ENCODE assay signal across 20 cellular contexts in genomic region chr16:89695086-89695874, GRCh38. TPM values are rescaled to one million over a fixed set of nuclear protein-coding genes. Genes with fewer than 3 reads are reported as not detected.
DNase-seq lines count a peak whose midpoint lies in the region; ATAC-seq and TF ChIP-seq lines count a peak whose summit lies in the region.
"Had no signal": no experiment of that assay in that cellular context is flagged by ENCODE, and none has a peak within 500 bp of the region (broad histone marks: within the 10 kb centered on the region; RNA-seq: fewer than 3 reads in every experiment).

No MANE protein-coding gene starts in this region.

- peaks cover 11% of the 10 kb centered on the region for H3K36me3 ChIP-seq in Caco-2 (ENCODE audit: control insufficient read depth, insufficient read depth, low read length)
- peaks cover 44% of the 10 kb centered on the region for H3K36me3 ChIP-seq in effector memory CD4-positive, alpha-beta T cell (ENCODE audit: control insufficient read depth, insufficient read depth, low read length)

- intact Hi-C loops in Caco-2 (cut with micrococcal nuclease; ENCODE audit: unreplicated experiment), result no loop called here

- ATAC-seq in effector memory CD8-positive, alpha-beta T cell (replicated peaks), result no peak
- ATAC-seq: activated CD4-positive, CD25-positive, alpha-beta regulatory T cell treated with anti-CD3 and anti-CD28 coated beads, Interleukin-2, amount 50 U/mL, for 24 hours; activated CD8-positive, alpha-beta memory T cell treated with anti-CD3 and anti-CD28 coated beads, Interleukin-2, amount 10 ng/mL, durations not matched to agents 7 days and 5 days had no signal

- POLR2A ChIA-PET in Caco-2 (lab: Charles Lee), result no interaction called here
- POLR2A ChIA-PET in activated CD4-positive, alpha-beta memory T cell treated with anti-CD3 and anti-CD28 coated beads, Interleukin-2, amount 10 ng/mL, durations not matched to agents 7 days and 5 days (lab: Charles Lee), result interaction anchor here (1.1 to 7.3 kb wide), 3 partner anchors 9 to 178 kb away, joined by 4 to 36 read pairs (median 5); partner anchors contain the start of genes CDK10 and TCF25

- no peak overlapping the region for H3K4me3 Mint-ChIP-seq in Caco-2 (ENCODE audit: unreplicated experiment)
- H3K4me3 Mint-ChIP-seq in IgD-negative memory B cell, result peak overlapping the region in 2 of 4 donors; percentile 17 to 29
- peak overlapping the region in 1 of 2 donors; percentile 8 for H3K4me3 Mint-ChIP-seq in effector memory CD8-positive, alpha-beta T cell
- H3K4me3 Mint-ChIP-seq in nephron progenitor cell, result no peak overlapping the region
- H3K4me3 Mint-ChIP-seq in activated CD4-positive, alpha-beta memory T cell treated with anti-CD3 and anti-CD28 coated beads, Interleukin-2, amount 10 ng/mL, durations not matched to agents 7 days and 5 days, result no peak overlapping the region
- H3K4me3 Mint-ChIP-seq: activated CD8-positive, alpha-beta memory T cell treated with anti-CD3 and anti-CD28 coated beads, Interleukin-2, amount 10 ng/mL, durations not matched to agents 7 days and 5 days; HFFc6 had no signal

- peaks cover 92% of the 10 kb centered on the region for H3K36me3 Mint-ChIP-seq in Caco-2 (ENCODE audit: insufficient read depth, unreplicated experiment)
- H3K36me3 Mint-ChIP-seq in IgD-negative memory B cell, result no peaks in the 10 kb centered on the region
- peaks cover 75% of the 10 kb centered on the region for H3K36me3 Mint-ChIP-seq in effector memory CD8-positive, alpha-beta T cell (ENCODE audit: insufficient read depth)
- H3K36me3 Mint-ChIP-seq in nephron progenitor cell (ENCODE audit: low read depth), result peaks cover 22% of the 10 kb centered on the region
- peaks cover 6% of the 10 kb centered on the region for H3K36me3 Mint-ChIP-seq in activated CD4-positive, alpha-beta memory T cell treated with anti-CD3 and anti-CD28 coated beads, Interleukin-2, amount 10 ng/mL, durations not matched to agents 7 days and 5 days (ENCODE audit: low read depth)

- no peak for TF ChIP-seq CTCF in Caco-2 (IDR thresholded peaks at IDR 0.05; ENCODE audit: insufficient read depth in 1 of 2, low read depth in 1 of 2, low read length in 1 of 2, severe bottlenecking in 1 of 2, unreplicated experiment in 1 of 2)
- TF ChIP-seq CTCF in nephron progenitor cell (IDR thresholded peaks at IDR 0.05), result no peak

- peak overlapping the region; percentile 73 for H3K27ac Mint-ChIP-seq in Caco-2 (ENCODE audit: unreplicated experiment)
- H3K27ac Mint-ChIP-seq in IgD-negative memory B cell, result peak overlapping the region in 2 of 3 donors; percentile 18 to 39
- H3K27ac Mint-ChIP-seq in effector memory CD8-positive, alpha-beta T cell, result peak overlapping the region; percentile 44 to 79
- H3K27ac Mint-ChIP-seq in nephron progenitor cell, result peak overlapping the region; percentile 66
- no peak overlapping the region for H3K27ac Mint-ChIP-seq in activated CD4-positive, alpha-beta memory T cell treated with anti-CD3 and anti-CD28 coated beads, Interleukin-2, amount 10 ng/mL, durations not matched to agents 7 days and 5 days
- H3K27ac Mint-ChIP-seq: activated CD8-positive, alpha-beta memory T cell treated with anti-CD3 and anti-CD28 coated beads, Interleukin-2, amount 10 ng/mL, durations not matched to agents 7 days and 5 days; HFFc6; progenitor cell of endocrine pancreas had no signal

- H3K9me3 Mint-ChIP-seq in Caco-2 (ENCODE audit: unreplicated experiment) (no peaks in the 10 kb centered on the region), IgD-negative memory B cell (no peaks in the 10 kb centered on the region), nephron progenitor cell (no peaks in the 10 kb centered on the region)
- no peaks in the 10 kb centered on the region for H3K9me3 Mint-ChIP-seq in effector memory CD8-positive, alpha-beta T cell
- H3K9me3 Mint-ChIP-seq in activated CD4-positive, alpha-beta memory T cell treated with anti-CD3 and anti-CD28 coated beads, Interleukin-2, amount 10 ng/mL, durations not matched to agents 7 days and 5 days, result no peaks in the 10 kb centered on the region
- H3K9me3 Mint-ChIP-seq: HFFc6 had no signal

- no peaks in the 10 kb centered on the region for H3K27me3 Mint-ChIP-seq in Caco-2 (ENCODE audit: insufficient read depth, unreplicated experiment)
- H3K27me3 Mint-ChIP-seq in IgD-negative memory B cell, result no peaks in the 10 kb centered on the region
- no peaks in the 10 kb centered on the region for H3K27me3 Mint-ChIP-seq in effector memory CD8-positive, alpha-beta T cell
- peaks cover under 1% of the 10 kb centered on the region for H3K27me3 Mint-ChIP-seq in nephron progenitor cell (ENCODE audit: low read depth, poor library complexity)
- no peaks in the 10 kb centered on the region for H3K27me3 Mint-ChIP-seq in activated CD4-positive, alpha-beta memory T cell treated with anti-CD3 and anti-CD28 coated beads, Interleukin-2, amount 10 ng/mL, durations not matched to agents 7 days and 5 days
- H3K27me3 Mint-ChIP-seq: activated CD8-positive, alpha-beta memory T cell treated with anti-CD3 and anti-CD28 coated beads, Interleukin-2, amount 10 ng/mL, durations not matched to agents 7 days and 5 days; progenitor cell of endocrine pancreas had no signal

- peaks cover 7% of the 10 kb centered on the region for H3K4me1 Mint-ChIP-seq in Caco-2 (ENCODE audit: low read depth, unreplicated experiment)
- H3K4me1 Mint-ChIP-seq in IgD-negative memory B cell, result peaks cover 8 to 11% (median 10%) of the 10 kb centered on the region in 3 donors
- peaks cover 5 to 29% of the 10 kb centered on the region in 2 donors for H3K4me1 Mint-ChIP-seq in effector memory CD8-positive, alpha-beta T cell (ENCODE audit: low read depth in 2 of 2)
- peaks cover 34% of the 10 kb centered on the region for H3K4me1 Mint-ChIP-seq in nephron progenitor cell
- peaks cover 27% of the 10 kb centered on the region for H3K4me1 Mint-ChIP-seq in activated CD4-positive, alpha-beta memory T cell treated with anti-CD3 and anti-CD28 coated beads, Interleukin-2, amount 10 ng/mL, durations not matched to agents 7 days and 5 days

- peaks cover 4% of the 10 kb centered on the region; the same call in 1 of the 2 replicates for H3K4me1 ChIP-seq in Caco-2
- peaks cover 17% of the 10 kb centered on the region for H3K4me1 ChIP-seq in effector memory CD4-positive, alpha-beta T cell (ENCODE audit: control insufficient read depth, insufficient read depth, low read length, poor library complexity, severe bottlenecking)

- no TSS peak for BruUV-seq in Caco-2 (replicated peaks; lab: Mats Ljungman, UMichigan)

- H3K27ac ChIP-seq in effector memory CD4-positive, alpha-beta T cell (ENCODE audit: insufficient read depth, low read length, poor library complexity, severe bottlenecking), result no peak overlapping the region
- H3K27ac ChIP-seq: skin epidermis had no signal

- H3K9me3 ChIP-seq in Caco-2, result no peaks in the 10 kb centered on the region
- H3K9me3 ChIP-seq in effector memory CD4-positive, alpha-beta T cell (ENCODE audit: control insufficient read depth, low read length), result no peaks in the 10 kb centered on the region
- H3K9me3 ChIP-seq: BE2C, MG63 had no signal

- CTCF ChIA-PET in Caco-2 (lab: Charles Lee), result no interaction called here
- CTCF ChIA-PET in activated CD4-positive, alpha-beta memory T cell treated with anti-CD3 and anti-CD28 coated beads, Interleukin-2, amount 10 ng/mL, durations not matched to agents 7 days and 5 days (lab: Charles Lee), result interaction anchor here (2.1 kb wide), 1 partner anchor 8 kb away, joined by 5 read pairs; the partner anchor contains the start of gene CDK10

- no peak overlapping the region for H3K4me3 ChIP-seq in Caco-2 (ENCODE audit: low read depth, low read length)
- H3K4me3 ChIP-seq in effector memory CD4-positive, alpha-beta T cell (ENCODE audit: insufficient read depth, low read depth, low read length, poor library complexity, severe bottlenecking), result no peak overlapping the region
- H3K4me3 ChIP-seq: MG63, skin epidermis had no signal

- peak in 1 of 2 experiments; percentile 44 for DNase-seq in Caco-2
- DNase-seq in effector memory CD8-positive, alpha-beta T cell, result no peak
- no peak for DNase-seq in nephron progenitor cell
- DNase-seq in nucleus accumbens (lab: John Stamatoyannopoulos, UW), result no peak
- no peak for DNase-seq in NCI-H1930 (lab: John Stamatoyannopoulos, UW)
- no peak for DNase-seq in activated CD4-positive, alpha-beta memory T cell treated with anti-CD3 and anti-CD28 coated beads, Interleukin-2, amount 10 ng/mL, durations not matched to agents 7 days and 5 days
- no peak for DNase-seq in effector memory CD4-positive, alpha-beta T cell
- DNase-seq: activated CD8-positive, alpha-beta memory T cell treated with anti-CD3 and anti-CD28 coated beads, Interleukin-2, amount 10 ng/mL, durations not matched to agents 7 days and 5 days; activated gamma-delta T cell; BE2C; HFFc6; MG63; NCI-H187; NCI-H446 treated with DMSO at 0.1 percent for 48 hours; stimulated activated CD4-positive, alpha-beta T cell treated with anti-CD3 and anti-CD28 coated beads, Interleukin-4, amount 100 ng/mL, for 4 hours; stimulated activated CD8-positive, alpha-beta memory T cell treated with anti-CD3 and anti-CD28 coated beads, Interleukin-4, amount 100 ng/mL, for 48 hours had no signal

- H3K27me3 ChIP-seq in Caco-2 (replicated peaks; ENCODE audit: control insufficient read depth, insufficient read depth, low read length), result no peaks in the 10 kb centered on the region
- no peaks in the 10 kb centered on the region for H3K27me3 ChIP-seq in effector memory CD4-positive, alpha-beta T cell (replicated peaks; ENCODE audit: control insufficient read depth, insufficient read depth, low read length, poor library complexity, severe bottlenecking)
- H3K27me3 ChIP-seq: BE2C, MG63 had no signal

RNA-seq across cellular contexts. Expression of gene SPATA2L, which starts 6.2 kb away (rescaled TPM):
- 16.4 and 18.5 TPM in 2 replicates for total RNA-seq in Caco-2 (2022)
- polyA plus RNA-seq in IgD-negative memory B cell, result 12.7 TPM
- 10 to 100 TPM in 1 of 2 experiments, 1 to 10 TPM in 1; 9.4 to 10.0 TPM for total RNA-seq in activated CD4-positive, alpha-beta memory T cell treated with anti-CD3 and anti-CD28 coated beads, Interleukin-2, amount 10 ng/mL, durations not matched to agents 7 days and 5 days

RNA-seq across cellular contexts. Expression of gene CDK10, which starts 8.8 kb away (rescaled TPM):
- 135 and 140 TPM in 2 replicates for total RNA-seq in Caco-2 (2022)
- polyA plus RNA-seq in IgD-negative memory B cell, result 24.0 TPM
- total RNA-seq in activated CD4-positive, alpha-beta memory T cell treated with anti-CD3 and anti-CD28 coated beads, Interleukin-2, amount 10 ng/mL, durations not matched to agents 7 days and 5 days, result 10 to 100 TPM; 73.2 to 74.0 TPM

RNA-seq across cellular contexts. Expression of gene VPS9D1, which starts 25.4 kb away (rescaled TPM):
- total RNA-seq in Caco-2 (2022), result 6.1 and 6.3 TPM in 2 replicates
- polyA plus RNA-seq in IgD-negative memory B cell, result 1.6 TPM
- total RNA-seq in activated CD4-positive, alpha-beta memory T cell treated with anti-CD3 and anti-CD28 coated beads, Interleukin-2, amount 10 ng/mL, durations not matched to agents 7 days and 5 days, result 1 to 10 TPM; 7.0 to 7.8 TPM

RNA-seq across cellular contexts. Expression of gene ZNF276, which starts 26.1 kb away (rescaled TPM):
- total RNA-seq in Caco-2 (2022), result 28.1 and 35.4 TPM in 2 replicates
- 24.6 TPM for polyA plus RNA-seq in IgD-negative memory B cell
- total RNA-seq in activated CD4-positive, alpha-beta memory T cell treated with anti-CD3 and anti-CD28 coated beads, Interleukin-2, amount 10 ng/mL, durations not matched to agents 7 days and 5 days, result 10 to 100 TPM; 50.4 to 56.5 TPM

RNA-seq across cellular contexts. Expression of gene SPATA33, which starts 37.6 kb away (rescaled TPM):
- total RNA-seq in Caco-2 (2022), result 19.7 and 29.1 TPM in 2 replicates
- 3.5 TPM for polyA plus RNA-seq in IgD-negative memory B cell
- total RNA-seq in activated CD4-positive, alpha-beta memory T cell treated with anti-CD3 and anti-CD28 coated beads, Interleukin-2, amount 10 ng/mL, durations not matched to agents 7 days and 5 days, result 1 to 10 TPM; 8.1 to 9.2 TPM
